ENCODE assay signal across 17 cellular contexts in the genomic region with DNA sequence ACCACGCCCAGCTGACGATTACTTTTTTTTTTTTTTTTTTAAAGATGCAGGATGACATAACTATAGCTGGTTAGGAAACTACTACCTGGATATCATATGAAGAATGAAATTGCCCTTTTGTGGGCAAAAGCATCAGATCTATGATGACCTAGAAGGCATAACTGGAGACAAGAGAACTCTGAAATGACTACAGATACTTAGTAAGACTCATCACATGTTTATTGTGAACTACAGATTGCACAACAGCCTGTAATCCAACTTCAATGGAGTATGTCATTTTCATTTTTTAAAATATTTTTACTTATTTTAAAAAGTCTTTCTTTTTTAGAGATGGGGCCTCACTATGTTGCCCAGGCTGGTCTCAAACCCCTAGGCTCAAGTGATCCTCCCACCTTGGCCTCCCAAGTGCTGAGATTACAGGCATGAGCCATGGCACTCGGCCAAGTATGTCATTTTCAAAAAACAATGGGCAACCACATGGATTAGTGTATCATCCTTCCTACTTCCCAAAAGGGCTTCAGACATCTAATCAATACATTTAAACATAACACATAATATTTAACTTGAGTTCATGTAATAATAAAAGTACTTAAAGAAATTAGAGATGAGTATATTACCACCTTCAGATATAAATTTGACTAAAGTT. TPM values are rescaled to one million over a fixed set of nuclear protein-coding genes. Genes with fewer than 3 reads are reported as not detected.
A peak's percentile ranks its signal among the peaks of the same experiment; 100 is the strongest.
DNase-seq lines count a peak whose midpoint lies in the region; ATAC-seq and TF ChIP-seq lines count a peak whose summit lies in the region.
"Had no signal": no experiment of that assay in that cellular context is flagged by ENCODE, and none has a peak within 500 bp of the region (broad histone marks: within the 10 kb centered on the region; RNA-seq: fewer than 3 reads in every experiment).

No MANE protein-coding gene starts in this region.

- H3K27me3 ChIP-seq in GM23248 (replicated peaks; ENCODE audit: insufficient read depth), result no peaks in the 10 kb centered on the region
- H3K27me3 ChIP-seq: neural progenitor cell, stomach had no signal

- H3K9me2 ChIP-seq in GM23248 (ENCODE audit: insufficient read depth), result no peaks in the 10 kb centered on the region

- in situ Hi-C loops in GM23248 (cut with MboI), result no loop called here

- no peak overlapping the region for H3K9ac ChIP-seq in GM23248
- H3K9ac ChIP-seq: neural progenitor cell had no signal

- 0 out of 2 replicates have a peak, but pooled peaks cover 7% of the 10 kb centered on the region for H3K36me3 ChIP-seq in GM23248 (ENCODE audit: low read depth)
- H3K36me3 ChIP-seq: neural progenitor cell, stomach had no signal

- H3K27ac ChIP-seq in GM23248, result peak overlapping the region; percentile 53
- H3K27ac ChIP-seq in RWPE1, result no peak overlapping the region
- H3K27ac ChIP-seq: neural progenitor cell, stomach had no signal

- no peaks in the 10 kb centered on the region for H4K20me1 ChIP-seq in GM23248 (ENCODE audit: insufficient read depth)

- DNase-seq in NCI-H446 (lab: John Stamatoyannopoulos, UW), result peak; percentile 8 to 20
- DNase-seq in NCI-H446 treated with DMSO at 0.1 percent for 48 hours (lab: John Stamatoyannopoulos, UW), result no peak
- DNase-seq in GM23248, result peak; percentile 66
- DNase-seq in RKO (ENCODE audit: low spot score), result peak; percentile 38
- DNase-seq in fibroblast of villous mesenchyme (ENCODE audit: low read depth), result peak; percentile 46
- DNase-seq in Right ventricle myocardium superior, result no peak
- no peak for DNase-seq in RWPE1 (ENCODE audit: low spot score)
- no peak for DNase-seq in NCI-H2029 treated with DMSO at 0.1 percent for 48 hours (lab: John Stamatoyannopoulos, UW)
- DNase-seq: activated CD4-positive, alpha-beta memory T cell treated with anti-CD3 and anti-CD28 coated beads for 36 hours; activated T-cell treated with anti-CD3 and anti-CD28 coated beads, Interleukin-2, amount 50 U/mL, for 48 hours; CD4-positive, alpha-beta memory T cell; effector CD8-positive, alpha-beta T cell; midbrain; NCI-H774; stomach; SW 1271 had no signal

- peak overlapping the region; percentile 89 for H3K4me2 ChIP-seq in GM23248 (ENCODE audit: unreplicated experiment)

- intact Hi-C loops in Right ventricle myocardium superior (cut with DNase I), result no loop called here

- CTCF ChIA-PET in RWPE1 (lab: Yijun Ruan, JAX), result interaction anchor here (0.5 to 0.7 kb wide), 2 partner anchors 516 to 1995 kb away, joined by 3 read pairs; no protein-coding TSS in a partner anchor

- H3F3A ChIP-seq in GM23248 (ENCODE audit: insufficient read depth), result peaks cover 33% of the 10 kb centered on the region

- 98 to 100% methylated on average over 3 of the region's 3 CpGs for WGBS in GM23248 (ENCODE audit: low coverage in 1 of 2, low lambda C conversion rate in 2 of 2, missing lambda C conversion rate in 2 of 2), 2 experiments

- H3K9me3 ChIP-seq in GM23248 (ENCODE audit: low read depth), result no peaks in the 10 kb centered on the region
- H3K9me3 ChIP-seq: stomach had no signal

- H3K4me3 ChIP-seq in GM23248, result no peak overlapping the region
- H3K4me3 ChIP-seq in fibroblast of villous mesenchyme (ENCODE audit: low read depth, low read length), result no peak overlapping the region
- H3K4me3 ChIP-seq: neural progenitor cell, stomach had no signal

- H3K79me2 ChIP-seq in GM23248 (ENCODE audit: insufficient read depth), result peaks cover 98% of the 10 kb centered on the region

- no peak overlapping the region for H2AFZ ChIP-seq in GM23248
- H2AFZ ChIP-seq: neural progenitor cell had no signal

- peaks cover 24% of the 10 kb centered on the region for H3K4me1 ChIP-seq in GM23248 (ENCODE audit: insufficient read depth)

- no peak for TF ChIP-seq CTCF in fibroblast of villous mesenchyme (IDR thresholded peaks at IDR 0.05; ENCODE audit: insufficient read depth, low read depth, low read length)
- TF ChIP-seq CTCF in RWPE1 (conservative IDR thresholded peaks at IDR 0.05; ENCODE audit: low read depth), result no peak

- ATAC-seq in Right ventricle myocardium superior (ENCODE audit: poor library complexity), result no peak

- POLR2A ChIA-PET in RWPE1 (lab: Yijun Ruan, JAX; ENCODE audit: low non-redundant PET), result no interaction called here

RNA-seq across cellular contexts. Expression of a gene that starts 3.3 kb away (rescaled TPM):
- 32.4 and 44.8 TPM in 2 replicates for total RNA-seq in GM23248 (2014; rRNA removed; shearing (Covaris generic))
- 42.1 and 44.2 TPM in 2 replicates for polyA plus RNA-seq in GM23248 (2016; fragmentation: Nextera tagmentation; extraction: Ambion mirVana)
- total RNA-seq in fibroblast of villous mesenchyme (49.3 and 53.5 TPM in 2 replicates), Right ventricle myocardium superior (16.2 TPM)

Comparison
In these comparisons a context has a peak if more than half of its experiments do, and no peak if none do; other contexts are left out.
1. DNase-seq: peak in NCI-H446 (2 of 2), GM23248 (single experiment), RKO (single experiment) and fibroblast of villous mesenchyme (single experiment); none in NCI-H446 treated with DMSO at 0.1 percent for 48 hours (single experiment), Right ventricle myocardium superior (single experiment), RWPE1 (single experiment) and NCI-H2029 treated with DMSO at 0.1 percent for 48 hours (single experiment).